In the genomic region with DNA sequence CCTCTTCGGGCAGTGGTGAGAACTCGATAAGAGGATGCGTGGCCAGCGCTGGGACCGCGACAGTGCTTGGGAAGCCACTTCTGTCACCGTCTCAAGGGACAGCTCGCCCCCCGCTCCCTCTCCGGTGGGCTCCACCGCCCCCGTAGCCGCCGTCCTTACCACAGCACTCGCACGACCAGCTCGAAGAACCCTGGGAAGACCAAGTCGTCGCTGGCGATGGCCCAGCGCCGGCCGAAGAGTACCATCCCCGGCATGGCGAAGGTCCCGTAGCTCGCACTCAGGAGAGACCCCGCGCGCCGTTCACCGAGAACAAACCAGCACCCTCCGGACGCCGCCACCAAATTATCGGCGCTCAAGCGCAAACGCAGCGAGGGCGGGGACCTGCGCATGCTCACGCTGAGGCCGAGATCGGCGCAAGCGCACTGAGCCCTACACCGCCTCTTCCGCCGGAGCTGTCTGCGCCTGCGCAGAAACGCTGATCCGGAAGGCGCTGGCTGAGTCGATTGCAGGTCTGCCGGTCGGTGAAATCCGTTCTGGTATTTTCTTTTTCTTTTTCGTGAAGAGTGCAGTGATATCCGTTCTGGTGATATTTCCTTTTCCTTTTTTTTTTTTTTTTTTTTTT, we compare ENCODE assay signal across 8 cellular contexts. TPM values are rescaled to one million over a fixed set of nuclear protein-coding genes. Genes with fewer than 3 reads are reported as not detected.
DNase-seq lines count a peak whose midpoint lies in the region; ATAC-seq and TF ChIP-seq lines count a peak whose summit lies in the region.

A gene with protein sequence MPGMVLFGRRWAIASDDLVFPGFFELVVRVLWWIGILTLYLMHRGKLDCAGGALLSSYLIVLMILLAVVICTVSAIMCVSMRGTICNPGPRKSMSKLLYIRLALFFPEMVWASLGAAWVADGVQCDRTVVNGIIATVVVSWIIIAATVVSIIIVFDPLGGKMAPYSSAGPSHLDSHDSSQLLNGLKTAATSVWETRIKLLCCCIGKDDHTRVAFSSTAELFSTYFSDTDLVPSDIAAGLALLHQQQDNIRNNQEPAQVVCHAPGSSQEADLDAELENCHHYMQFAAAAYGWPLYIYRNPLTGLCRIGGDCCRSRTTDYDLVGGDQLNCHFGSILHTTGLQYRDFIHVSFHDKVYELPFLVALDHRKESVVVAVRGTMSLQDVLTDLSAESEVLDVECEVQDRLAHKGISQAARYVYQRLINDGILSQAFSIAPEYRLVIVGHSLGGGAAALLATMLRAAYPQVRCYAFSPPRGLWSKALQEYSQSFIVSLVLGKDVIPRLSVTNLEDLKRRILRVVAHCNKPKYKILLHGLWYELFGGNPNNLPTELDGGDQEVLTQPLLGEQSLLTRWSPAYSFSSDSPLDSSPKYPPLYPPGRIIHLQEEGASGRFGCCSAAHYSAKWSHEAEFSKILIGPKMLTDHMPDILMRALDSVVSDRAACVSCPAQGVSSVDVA (minus strand): TSS at position 366 of the 622 bp plus-strand sequence. CDS start 112 bp downstream, at position 254.

- peak; percentile 95 for TF ChIP-seq POLR2A in GM19193 (IDR thresholded peaks at IDR 0.05; ENCODE audit: extremely low read depth, insufficient read depth, insufficient read length)

- ATAC-seq in HG03432 (IDR thresholded peaks at IDR 0.05; ENCODE audit: unreplicated experiment) = peak; percentile 86

- DNase-seq in AG20443 (ENCODE audit: low spot score) = peak; percentile 99
- DNase-seq in NCI-H460 (ENCODE audit: extremely low read depth, low read depth) = peak; percentile 93
- peak; percentile 97 for DNase-seq in activated CD4-positive, CD25-positive, alpha-beta regulatory T cell treated with anti-CD3 and anti-CD28 coated beads, Interleukin-2, amount 50 U/mL, for 72 hours
- peak; percentile 87 for DNase-seq in cerebellar cortex (ENCODE audit: low spot score)
- peak; percentile 94 for DNase-seq in islet precursor cell
- peak; percentile 96 for DNase-seq in stimulated activated CD4-positive, alpha-beta T cell treated with anti-CD3 and anti-CD28 coated beads, Interleukin-12 subunit alpha, Interleukin-12 subunit beta, amount 100 ng/mL, for 4 hours

RNA-seq across cellular contexts. Expression of the gene that starts here (rescaled TPM):
- 8.7 and 9.8 TPM in 2 replicates for total RNA-seq in NCI-H460 (2014; rRNA removed; shearing (Covaris generic))
- 24.5 and 27.7 TPM in 2 replicates for polyA plus RNA-seq in NCI-H460 (2014; cell fraction: nucleus; rRNA removed)

Comparison
In these comparisons a context has a peak if more than half of its experiments do, and no peak if none do; other contexts are left out.
1. Peak in every context shown above with its lines: DNase-seq and ATAC-seq.